1 cellular context compared by ENCODE assay signal in the genomic region with DNA sequence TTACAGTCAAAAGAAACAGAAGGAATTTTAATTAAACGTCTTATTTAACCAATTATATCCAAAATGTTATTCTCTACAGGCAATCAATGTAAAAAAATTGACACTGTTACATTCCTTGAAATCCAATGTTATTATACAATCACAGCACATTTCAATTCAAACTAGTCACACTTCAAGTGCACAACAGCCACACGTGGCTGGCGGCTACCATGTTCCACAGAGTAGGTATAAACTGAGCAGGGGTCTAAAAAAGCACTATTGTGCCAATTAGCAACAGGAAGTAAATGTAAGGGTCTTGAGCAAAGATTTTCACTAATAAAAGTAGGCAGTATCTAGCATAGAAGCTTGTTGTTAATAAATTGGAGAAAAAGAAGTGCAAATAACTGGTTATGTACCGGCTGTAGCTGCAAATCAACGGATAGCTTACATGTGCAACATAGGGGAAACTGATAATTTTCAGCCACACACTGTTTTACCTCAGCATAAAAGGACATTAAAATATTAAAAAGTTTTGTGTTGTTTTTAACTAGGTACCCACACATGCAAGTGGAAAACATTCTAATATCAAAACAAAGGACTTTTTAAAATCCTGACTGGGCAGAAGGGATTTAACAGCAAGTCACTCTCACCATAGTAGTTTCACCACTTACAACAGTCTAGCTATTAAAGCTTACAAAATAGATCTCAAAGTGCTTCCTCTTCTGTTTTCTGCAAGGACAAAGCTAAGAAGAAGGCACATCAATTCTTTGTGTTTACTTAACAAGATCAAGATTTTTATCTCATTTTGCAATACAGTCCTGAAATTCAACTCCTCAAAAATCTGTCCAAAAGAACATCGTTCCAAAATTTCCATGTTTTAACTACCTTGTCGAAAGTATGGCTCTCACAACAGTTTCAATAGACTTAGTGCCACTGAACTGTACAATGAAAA.
TF ChIP-seq lines count a peak whose summit lies in the region.

No MANE protein-coding gene starts in this region.

TF ChIP-seq in endothelial cell of umbilical vein, 7 proteins besides CTCF, POLR2A, EP300 and RAD21:
- no peak for TF ChIP-seq JUN (IDR thresholded peaks at IDR 0.05; ENCODE audit: borderline replicate concordance, insufficient read depth, insufficient read length, low read depth)
- TF ChIP-seq GATA2 (IDR thresholded peaks at IDR 0.05; ENCODE audit: insufficient read depth, insufficient read length, low read depth, low read length): no peak
- TF ChIP-seq POLR2AphosphoS5 (IDR thresholded peaks at IDR 0.05; ENCODE audit: insufficient read depth, low read depth, low read length): no peak
- TF ChIP-seq, protein P1, sequence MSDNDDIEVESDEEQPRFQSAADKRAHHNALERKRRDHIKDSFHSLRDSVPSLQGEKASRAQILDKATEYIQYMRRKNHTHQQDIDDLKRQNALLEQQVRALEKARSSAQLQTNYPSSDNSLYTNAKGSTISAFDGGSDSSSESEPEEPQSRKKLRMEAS (IDR thresholded peaks at IDR 0.05; ENCODE audit: insufficient read depth, insufficient read length): no peak
- TF ChIP-seq EZH2 (IDR thresholded peaks at IDR 0.05; ENCODE audit: borderline replicate concordance, low read depth, low read length, severe bottlenecking): no peak
- no peak for TF ChIP-seq MYC (IDR thresholded peaks at IDR 0.05; ENCODE audit: low read depth, low read length)
- no peak for TF ChIP-seq FOS (IDR thresholded peaks at IDR 0.05; ENCODE audit: borderline replicate concordance, insufficient read depth, low read length)
